12 cellular contexts compared by ENCODE assay signal in genomic region chr1:41486053-41486891, GRCh38. TPM values are rescaled to one million over a fixed set of nuclear protein-coding genes. Genes with fewer than 3 reads are reported as not detected.
DNase-seq lines count a peak whose midpoint lies in the region; ATAC-seq and TF ChIP-seq lines count a peak whose summit lies in the region.
"Had no signal": no experiment of that assay in that cellular context is flagged by ENCODE, and none has a peak within 500 bp of the region (broad histone marks: within the 10 kb centered on the region; RNA-seq: fewer than 3 reads in every experiment).

No MANE protein-coding gene starts in this region.

- intact Hi-C loops in left colon (cut with DNase I, micrococcal nuclease) = no loop called here

- in situ Hi-C loops in brain microvascular endothelial cell (cut with HindIII; ENCODE audit: low pct_ligation_motif_present, low sequenced_read_pairs) = no loop called here

- no peaks in the 10 kb centered on the region for H3K9me3 ChIP-seq in osteoblast (ENCODE audit: low read depth, low read length)

- H4K20me1 ChIP-seq in osteoblast (ENCODE audit: insufficient read depth, low read length) = peaks cover 3% of the 10 kb centered on the region

- peak overlapping the region; percentile 5 for H3K27ac ChIP-seq in brain microvascular endothelial cell
- H3K27ac ChIP-seq in osteoblast (ENCODE audit: low read depth, low read length) = no peak overlapping the region
- H3K27ac ChIP-seq: HL-60 had no signal

- no peak overlapping the region for H3K4me3 ChIP-seq in brain microvascular endothelial cell (ENCODE audit: low read depth, low read length)
- no peak overlapping the region for H3K4me3 ChIP-seq in osteoblast (ENCODE audit: insufficient read depth, low read length)

- H3K36me3 ChIP-seq in brain microvascular endothelial cell (replicated peaks) (no peaks in the 10 kb centered on the region), osteoblast (ENCODE audit: insufficient read depth, low read length) (no peaks in the 10 kb centered on the region)

- H3K27me3 ChIP-seq in brain microvascular endothelial cell (replicated peaks) (no peaks in the 10 kb centered on the region), osteoblast (ENCODE audit: insufficient read depth, low read length) (no peaks in the 10 kb centered on the region)

- DNase-seq in GM03348 (ENCODE audit: low spot score) (peak; percentile 36), brain microvascular endothelial cell (peak; percentile 62), osteoblast (ENCODE audit: insufficient read length, low spot score, missing footprints) (peak; percentile 71), left colon (no peak)
- DNase-seq in effector CD4-positive, alpha-beta T cell = no peak
- no peak for DNase-seq in activated effector memory CD4-positive, alpha-beta T cell treated with Interleukin-2 at 50 U/mL for 16 hours
- no peak for DNase-seq in activated naive CD8-positive, alpha-beta T cell treated with anti-CD3 and anti-CD28 coated beads for 36 hours

- no peak overlapping the region for H3K4me3 Mint-ChIP-seq in activated naive CD8-positive, alpha-beta T cell treated with anti-CD3 and anti-CD28 coated beads for 36 hours

- H2AFZ ChIP-seq in osteoblast (ENCODE audit: low read length) = no peak overlapping the region

- H3K4me1 ChIP-seq in osteoblast (ENCODE audit: insufficient read depth, low read length) = peaks cover 13% of the 10 kb centered on the region

- H3K27ac Mint-ChIP-seq in activated naive CD8-positive, alpha-beta T cell treated with anti-CD3 and anti-CD28 coated beads for 36 hours = no peak overlapping the region

- TF ChIP-seq CTCF in brain microvascular endothelial cell (IDR thresholded peaks at IDR 0.05; ENCODE audit: low read depth, low read length, missing control alignments) (no peak), osteoblast (IDR thresholded peaks at IDR 0.05; ENCODE audit: extremely low read depth, low read depth, low read length) (no peak)

- H3K36me3 Mint-ChIP-seq in activated naive CD8-positive, alpha-beta T cell treated with anti-CD3 and anti-CD28 coated beads for 36 hours = no peaks in the 10 kb centered on the region

- H3K79me2 ChIP-seq in osteoblast (ENCODE audit: insufficient read depth, low read length) = no peaks in the 10 kb centered on the region

- ATAC-seq in HG03045 (IDR thresholded peaks at IDR 0.05; ENCODE audit: unreplicated experiment) (peak; percentile 46), left colon (no peak)

- no peaks in the 10 kb centered on the region for H3K9me3 Mint-ChIP-seq in activated naive CD8-positive, alpha-beta T cell treated with anti-CD3 and anti-CD28 coated beads for 36 hours

- H3K27me3 Mint-ChIP-seq in activated naive CD8-positive, alpha-beta T cell treated with anti-CD3 and anti-CD28 coated beads for 36 hours = peaks cover 31% of the 10 kb centered on the region

- H3K4me1 Mint-ChIP-seq in activated naive CD8-positive, alpha-beta T cell treated with anti-CD3 and anti-CD28 coated beads for 36 hours = peaks cover 6% of the 10 kb centered on the region

- no peak overlapping the region for H3K4me2 ChIP-seq in osteoblast (ENCODE audit: insufficient read depth, low read length)

RNA-seq across cellular contexts. Expression of gene EDN2, which starts 1.8 kb away (rescaled TPM):
- total RNA-seq in osteoblast = not detected in 2 replicates
- 10 to 100 TPM in 1 of 2 donors, 1 to 10 TPM in 1; 4.8 to 19.3 TPM for total RNA-seq in left colon
- not detected for total RNA-seq in activated naive CD8-positive, alpha-beta T cell treated with anti-CD3 and anti-CD28 coated beads for 36 hours
- total RNA-seq: fibroblast of lung, RPMI7951, temporal lobe had no signal

Comparison
In these comparisons a context has a peak if more than half of its experiments do, and no peak if none do; other contexts are left out.
1. DNase-seq: peak in GM03348 (single experiment), brain microvascular endothelial cell (single experiment) and osteoblast (single experiment); none in effector CD4-positive, alpha-beta T cell (single experiment), left colon (0 of 2), activated effector memory CD4-positive, alpha-beta T cell treated with Interleukin-2 at 50 U/mL for 16 hours (single experiment) and activated naive CD8-positive, alpha-beta T cell treated with anti-CD3 and anti-CD28 coated beads for 36 hours (single experiment).